1 cellular context compared by ENCODE assay signal in the genomic region with DNA sequence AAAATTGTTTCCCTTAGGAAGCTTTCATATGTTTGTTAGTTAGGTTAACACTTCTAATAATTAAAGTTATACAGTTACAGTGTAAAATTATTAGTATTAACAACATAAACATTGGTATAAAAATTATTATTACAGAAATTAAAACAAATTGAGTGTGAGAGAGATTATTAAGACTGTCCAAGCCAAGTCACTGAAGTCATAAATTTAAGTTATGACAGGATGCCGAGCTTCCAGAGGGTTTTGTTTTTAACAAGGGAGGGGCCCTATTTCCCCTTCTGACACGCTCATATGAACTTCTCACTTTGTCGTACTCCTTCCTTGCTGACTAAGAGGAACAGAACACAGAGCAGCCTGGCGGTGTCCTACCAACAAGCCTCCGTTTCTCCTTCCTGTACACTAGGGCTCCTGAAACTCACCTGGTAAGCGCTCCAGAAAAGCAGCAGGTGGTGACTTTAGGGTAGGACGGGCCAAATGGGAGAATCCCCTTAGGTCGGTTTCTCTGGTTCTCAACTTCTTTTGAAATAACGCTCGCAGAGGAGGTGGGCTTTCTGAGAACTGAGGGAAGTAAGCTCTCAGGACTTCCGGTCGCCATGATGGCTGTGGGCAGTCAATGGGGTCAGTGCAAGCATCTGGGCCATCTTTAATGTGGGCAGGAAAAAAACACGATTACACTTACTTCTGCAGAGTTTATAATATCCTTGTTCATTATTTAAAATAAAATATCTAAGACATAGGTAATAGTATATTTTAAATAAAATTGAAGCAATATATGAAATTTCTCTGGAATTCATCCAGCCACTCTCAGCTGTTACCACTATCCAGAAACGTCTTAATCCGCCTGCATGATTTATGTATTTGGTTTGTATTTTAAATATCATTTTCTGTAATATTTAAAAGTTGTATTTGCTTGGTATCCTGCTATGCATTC.
A peak's percentile ranks its signal among the peaks of the same experiment; 100 is the strongest.
TF ChIP-seq lines count a peak whose summit lies in the region.

A gene with protein sequence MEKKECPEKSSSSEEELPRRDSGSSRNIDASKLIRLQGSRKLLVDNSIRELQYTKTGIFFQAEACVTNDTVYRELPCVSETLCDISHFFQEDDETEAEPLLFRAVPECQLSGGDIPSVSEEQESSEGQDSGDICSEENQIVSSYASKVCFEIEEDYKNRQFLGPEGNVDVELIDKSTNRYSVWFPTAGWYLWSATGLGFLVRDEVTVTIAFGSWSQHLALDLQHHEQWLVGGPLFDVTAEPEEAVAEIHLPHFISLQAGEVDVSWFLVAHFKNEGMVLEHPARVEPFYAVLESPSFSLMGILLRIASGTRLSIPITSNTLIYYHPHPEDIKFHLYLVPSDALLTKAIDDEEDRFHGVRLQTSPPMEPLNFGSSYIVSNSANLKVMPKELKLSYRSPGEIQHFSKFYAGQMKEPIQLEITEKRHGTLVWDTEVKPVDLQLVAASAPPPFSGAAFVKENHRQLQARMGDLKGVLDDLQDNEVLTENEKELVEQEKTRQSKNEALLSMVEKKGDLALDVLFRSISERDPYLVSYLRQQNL (minus strand): TSS at position 537 of the 928 bp plus-strand sequence. CDS start 14,892 bp downstream, outside the sequence.

TF ChIP-seq in K562, 482 proteins besides CTCF, POLR2A, EP300 and RAD21 (continued from another document and continues in another):
- TF ChIP-seq FOXP4 (CRISPR knock-in tag; IDR thresholded peaks at IDR 0.05; ENCODE audit: borderline replicate concordance) (0 out of 2 replicates have a peak, but pooled peaks have one; percentile 28), MAFG (tag; conservative IDR thresholded peaks at IDR 0.05) (peak; percentile 85), SIRT6 (IDR thresholded peaks at IDR 0.05; ENCODE audit: low read depth, low read length) (no peak), ZNF354B (CRISPR knock-in tag; IDR thresholded peaks at IDR 0.05) (no peak), ELK1 (CRISPR knock-in tag; IDR thresholded peaks at IDR 0.05) (no peak), FOXA3 (CRISPR knock-in tag; conservative IDR thresholded peaks at IDR 0.05 in 1 of 2, IDR thresholded peaks at IDR 0.05 in 1 of 2) (no peak), RB1 (IDR thresholded peaks at IDR 0.05; ENCODE audit: low read depth) (peak; percentile 51; the same call in 1 of the 2 replicates), HMBOX1 (IDR thresholded peaks at IDR 0.05) (no peak), TRIM25 (IDR thresholded peaks at IDR 0.05; ENCODE audit: borderline replicate concordance) (no peak), SAFB (IDR thresholded peaks at IDR 0.05; ENCODE audit: borderline replicate concordance, low read depth, low read length) (no peak), COPS2 (conservative IDR thresholded peaks at IDR 0.05) (no peak), ZSCAN29 (IDR thresholded peaks at IDR 0.05) (no peak), POLR2G (IDR thresholded peaks at IDR 0.05; ENCODE audit: low read depth, low read length) (peak; percentile 75), BCLAF1 (IDR thresholded peaks at IDR 0.05; ENCODE audit: borderline replicate concordance in 1 of 2, control insufficient read depth in 1 of 2, low read depth in 2 of 2, low read length in 1 of 2) (peak in 1 of 2 experiments; percentile 92; a peak in 2 of 4 replicates), ZBTB1 (CRISPR knock-in tag; IDR thresholded peaks at IDR 0.05; ENCODE audit: borderline replicate concordance, low read depth) (no peak), ZNF282 (CRISPR knock-in tag; IDR thresholded peaks at IDR 0.05) (no peak), E2F3 (CRISPR knock-in tag; IDR thresholded peaks at IDR 0.05) (no peak), TAF7 (tag; IDR thresholded peaks at IDR 0.05) (peak; percentile 98), SOX6 (IDR thresholded peaks at IDR 0.05) (peak; percentile 62), TCF7L2 (IDR thresholded peaks at IDR 0.05; ENCODE audit: low read depth, low read length) (no peak), PTRF (tag; IDR thresholded peaks at IDR 0.05) (no peak), KAT8 (IDR thresholded peaks at IDR 0.05; ENCODE audit: low read depth) (no peak), MED1 (CRISPR knock-in tag; IDR thresholded peaks at IDR 0.05; ENCODE audit: borderline replicate concordance) (no peak), NFYB (IDR thresholded peaks at IDR 0.05; ENCODE audit: extremely low read depth, insufficient read length) (no peak), CBFA2T2 (conservative IDR thresholded peaks at IDR 0.05) (no peak), SP1 (CRISPR knock-in tag; IDR thresholded peaks at IDR 0.05) (peak; percentile 70), HNRNPK (IDR thresholded peaks at IDR 0.05; ENCODE audit: low read depth, low read length, poor library complexity, severe bottlenecking) (no peak), SNRNP70 (optimal IDR thresholded peaks at IDR 0.05; ENCODE audit: low read depth, low read length) (no peak), RBM34 (IDR thresholded peaks at IDR 0.05; ENCODE audit: borderline replicate concordance, insufficient read depth, low read length) (no peak), FOXP1 (CRISPR knock-in tag; IDR thresholded peaks at IDR 0.05) (no peak), SRSF1 (IDR thresholded peaks at IDR 0.05; ENCODE audit: low read depth, low read length) (no peak), SMAD4 (CRISPR knock-in tag; conservative IDR thresholded peaks at IDR 0.05) (peak; percentile 16; the same call in 1 of the 2 replicates), HDAC6 (IDR thresholded peaks at IDR 0.05; ENCODE audit: low read depth, low read length) (no peak), TCFL5 (CRISPR knock-in tag; conservative IDR thresholded peaks at IDR 0.05) (no peak), ESRRB (CRISPR knock-in tag; IDR thresholded peaks at IDR 0.05; ENCODE audit: borderline replicate concordance) (no peak), OTX1 (CRISPR knock-in tag; IDR thresholded peaks at IDR 0.05) (0 out of 2 replicates have a peak, but pooled peaks have one; percentile 83), HDGF (IDR thresholded peaks at IDR 0.05) (no peak), CREB5 (CRISPR knock-in tag; IDR thresholded peaks at IDR 0.05) (no peak), CBFA2T3 (IDR thresholded peaks at IDR 0.05) (no peak)
- TF ChIP-seq, protein P1, sequence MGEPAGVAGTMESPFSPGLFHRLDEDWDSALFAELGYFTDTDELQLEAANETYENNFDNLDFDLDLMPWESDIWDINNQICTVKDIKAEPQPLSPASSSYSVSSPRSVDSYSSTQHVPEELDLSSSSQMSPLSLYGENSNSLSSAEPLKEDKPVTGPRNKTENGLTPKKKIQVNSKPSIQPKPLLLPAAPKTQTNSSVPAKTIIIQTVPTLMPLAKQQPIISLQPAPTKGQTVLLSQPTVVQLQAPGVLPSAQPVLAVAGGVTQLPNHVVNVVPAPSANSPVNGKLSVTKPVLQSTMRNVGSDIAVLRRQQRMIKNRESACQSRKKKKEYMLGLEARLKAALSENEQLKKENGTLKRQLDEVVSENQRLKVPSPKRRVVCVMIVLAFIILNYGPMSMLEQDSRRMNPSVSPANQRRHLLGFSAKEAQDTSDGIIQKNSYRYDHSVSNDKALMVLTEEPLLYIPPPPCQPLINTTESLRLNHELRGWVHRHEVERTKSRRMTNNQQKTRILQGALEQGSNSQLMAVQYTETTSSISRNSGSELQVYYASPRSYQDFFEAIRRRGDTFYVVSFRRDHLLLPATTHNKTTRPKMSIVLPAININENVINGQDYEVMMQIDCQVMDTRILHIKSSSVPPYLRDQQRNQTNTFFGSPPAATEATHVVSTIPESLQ (CRISPR knock-in tag; IDR thresholded peaks at IDR 0.05), result no peak
